Comparison of ENCODE assay signal across 13 cellular contexts in genomic region chr15:63998489-63998888, GRCh38. TPM values are rescaled to one million over a fixed set of nuclear protein-coding genes. Genes with fewer than 3 reads are reported as not detected.
DNase-seq lines count a peak whose midpoint lies in the region; ATAC-seq and FAIRE-seq lines count a peak whose summit lies in the region.
"Had no signal": no experiment of that assay in that cellular context is flagged by ENCODE, and none has a peak within 500 bp of the region (broad histone marks: within the 10 kb centered on the region; RNA-seq: fewer than 3 reads in every experiment).

No MANE protein-coding gene starts in this region.

- FAIRE-seq in RCC 7860 (lab: Jason Lieb, UNC), result no peak
- FAIRE-seq: colon had no signal

- peak overlapping the region; percentile 49 for H3K27ac ChIP-seq in right cardiac atrium (ENCODE audit: low read length)
- H3K27ac ChIP-seq: hepatocyte, ovary had no signal

- intact Hi-C loops in right cardiac atrium (cut with DNase I) (no loop called here), sciatic nerve (cut with DNase I) (no loop called here)

- whole genome bisulfite sequencing in right cardiac atrium, result 39% methylated on average over 8 of the region's 8 CpGs

- H3K27me3 ChIP-seq in right cardiac atrium (ENCODE audit: control insufficient read depth, insufficient read depth), result no peaks in the 10 kb centered on the region
- H3K27me3 ChIP-seq: hepatocyte, ovary had no signal

- peak; percentile 39 for DNase-seq in Daoy (ENCODE audit: low read depth)
- DNase-seq in RCC 7860 (ENCODE audit: low spot score), result peak; percentile 37
- no peak for DNase-seq in right cardiac atrium
- peak; percentile 37 for DNase-seq in sciatic nerve (ENCODE audit: low spot score)
- no peak for DNase-seq in NCI-H2171 treated with DMSO at 0.1 percent for 48 hours (lab: John Stamatoyannopoulos, UW)
- no peak for DNase-seq in GDM1 (lab: John Stamatoyannopoulos, UW)
- DNase-seq in NCI-H2196 treated with DMSO at 0.1 percent for 48 hours (lab: John Stamatoyannopoulos, UW; ENCODE audit: unreplicated experiment), result no peak
- DNase-seq: erythroblast had no signal

- no peak overlapping the region for H3K4me3 ChIP-seq in right cardiac atrium (ENCODE audit: low read length)
- H3K4me3 ChIP-seq: hepatocyte, ovary had no signal

- peaks cover 23% of the 10 kb centered on the region for H3K4me1 ChIP-seq in right cardiac atrium (ENCODE audit: control insufficient read depth, insufficient read depth, low read length)

- no peaks in the 10 kb centered on the region for H3K9me3 ChIP-seq in right cardiac atrium (ENCODE audit: control insufficient read depth, low read length)
- H3K9me3 ChIP-seq: ovary had no signal

- ATAC-seq in right cardiac atrium, result peak; percentile 15 to 23
- ATAC-seq in sciatic nerve, result no peak
- ATAC-seq in GM19023 (IDR thresholded peaks at IDR 0.05; ENCODE audit: unreplicated experiment), result no peak
- ATAC-seq: WTC11 had no signal

RNA-seq across cellular contexts. Expression of gene DAPK2, which starts 47.8 kb away (rescaled TPM):
- 1.5 and 1.9 TPM in 2 replicates for total RNA-seq in Daoy (2014; rRNA removed; shearing (Covaris generic))
- total RNA-seq in right cardiac atrium, result 10 to 100 TPM; 83.5 to 95.1 (median 88.1) TPM
- 48.8 TPM for polyA plus RNA-seq in right cardiac atrium
- total RNA-seq in sciatic nerve, result 36.9 TPM

Comparison
In these comparisons a context has a peak if more than half of its experiments do, and no peak if none do; other contexts are left out.
1. DNase-seq: peak in Daoy (single experiment), RCC 7860 (single experiment) and sciatic nerve (single experiment); none in right cardiac atrium (0 of 3), NCI-H2171 treated with DMSO at 0.1 percent for 48 hours (single experiment), GDM1 (single experiment) and NCI-H2196 treated with DMSO at 0.1 percent for 48 hours (single experiment).
2. ATAC-seq: peak in right cardiac atrium (2 of 2); none in sciatic nerve (single experiment) and GM19023 (single experiment).
3. RNA of gene DAPK2, which starts 47.8 kb away (total RNA-seq): 83.5 to 95.1 TPM in right cardiac atrium and 36.9 TPM in sciatic nerve (single experiment); 1.5 to 1.9 TPM in Daoy; every median in the first group is over 10 times any median in the second.